24 cellular contexts compared by ENCODE assay signal in genomic region chr19:44551850-44552249, GRCh38. TPM values are rescaled to one million over a fixed set of nuclear protein-coding genes. Genes with fewer than 3 reads are reported as not detected.
"Had no signal": no experiment of that assay in that cellular context is flagged by ENCODE, and none has a peak within 500 bp of the region (broad histone marks: within the 10 kb centered on the region; RNA-seq: fewer than 3 reads in every experiment).

No MANE protein-coding gene starts in this region.

- ATAC-seq: stimulated activated effector memory CD8-positive, alpha-beta T cell treated with anti-CD3 and anti-CD28 coated beads, Interleukin-12 subunit alpha, Interleukin-12 subunit beta, amount 100 ng/mL, for 72 hours; stimulated activated memory B cell treated with anti-CD40 and anti-IgM and Interleukin-4, amounts not matched to agents 10 μg/mL and 1 μg/mL and 100 μg/mL, for 72 hours had no signal

- H3K4me3 ChIP-seq: stomach, suprapubic skin, testis, thoracic aorta, thyroid gland, tibial artery, tibial nerve, transverse colon, upper lobe of left lung, upper lobe of right lung, uterus had no signal

- H3K4me3 Mint-ChIP-seq: stimulated activated effector memory CD8-positive, alpha-beta T cell treated with anti-CD3 and anti-CD28 coated beads, Interleukin-12 subunit alpha, Interleukin-12 subunit beta, amount 100 ng/mL, for 72 hours; stimulated activated memory B cell treated with anti-CD40 and anti-IgM and Interleukin-4, amounts not matched to agents 10 μg/mL and 1 μg/mL and 100 μg/mL, for 72 hours; stimulated activated naive B cell treated with anti-CD40 and anti-IgM and Interleukin-4, amounts not matched to agents 10 μg/mL and 1 μg/mL and 100 μg/mL, for 72 hours; stimulated activated naive CD8-positive, alpha-beta T cell treated with anti-CD3 and anti-CD28 coated beads, Interleukin-15, amount 100 ng/mL, for 72 hours; stimulated activated naive CD8-positive, alpha-beta T cell treated with anti-CD3 and anti-CD28 coated beads, Interleukin-15, Interleukin-2, amounts not matched to agents 100 ng/mL and 50 ng/mL, for 24 hours; type B pancreatic cell had no signal

- H3K9me3 ChIP-seq: stomach, suprapubic skin, testis, thoracic aorta, thyroid gland, tibial artery, transverse colon, upper lobe of left lung, upper lobe of right lung, uterus had no signal

- H3K27me3 ChIP-seq: suprapubic skin, testis, thyroid gland, tibial artery, tibial nerve, transverse colon, upper lobe of left lung, uterus had no signal

- DNase-seq: stimulated activated naive CD4-positive, alpha-beta T cell; stimulated activated naive CD4-positive, alpha-beta T cell treated with Interleukin-2 at 50 U/mL for 16 hours; stomach; substantia nigra; tibial artery; upper lobe of left lung; uterus had no signal

- H3K9me3 Mint-ChIP-seq: type B pancreatic cell had no signal

- H3K36me3 Mint-ChIP-seq: stimulated activated effector memory CD8-positive, alpha-beta T cell treated with anti-CD3 and anti-CD28 coated beads, Interleukin-12 subunit alpha, Interleukin-12 subunit beta, amount 100 ng/mL, for 72 hours; stimulated activated memory B cell treated with anti-CD40 and anti-IgM and Interleukin-4, amounts not matched to agents 10 μg/mL and 1 μg/mL and 100 μg/mL, for 72 hours; type B pancreatic cell had no signal

- H3K4me1 ChIP-seq: stomach, suprapubic skin, testis, thyroid gland, tibial artery, tibial nerve, upper lobe of left lung, upper lobe of right lung, uterus had no signal

- H3K4me1 Mint-ChIP-seq: stimulated activated effector memory CD8-positive, alpha-beta T cell treated with anti-CD3 and anti-CD28 coated beads, Interleukin-12 subunit alpha, Interleukin-12 subunit beta, amount 100 ng/mL, for 72 hours; stimulated activated memory B cell treated with anti-CD40 and anti-IgM and Interleukin-4, amounts not matched to agents 10 μg/mL and 1 μg/mL and 100 μg/mL, for 72 hours; stimulated activated naive B cell treated with anti-CD40 and anti-IgM and Interleukin-4, amounts not matched to agents 10 μg/mL and 1 μg/mL and 100 μg/mL, for 72 hours had no signal

- H3K27ac ChIP-seq: stomach, suprapubic skin, testis, thoracic aorta, thyroid gland, tibial artery, tibial nerve, transverse colon, upper lobe of left lung, upper lobe of right lung, uterus had no signal

- H3K27ac Mint-ChIP-seq: stimulated activated effector memory CD8-positive, alpha-beta T cell treated with anti-CD3 and anti-CD28 coated beads, Interleukin-12 subunit alpha, Interleukin-12 subunit beta, amount 100 ng/mL, for 72 hours; stimulated activated memory B cell treated with anti-CD40 and anti-IgM and Interleukin-4, amounts not matched to agents 10 μg/mL and 1 μg/mL and 100 μg/mL, for 72 hours; stimulated activated naive B cell treated with anti-CD40 and anti-IgM and Interleukin-4, amounts not matched to agents 10 μg/mL and 1 μg/mL and 100 μg/mL, for 72 hours; stimulated activated naive CD8-positive, alpha-beta T cell treated with anti-CD3 and anti-CD28 coated beads, Interleukin-15, amount 100 ng/mL, for 72 hours; stimulated activated naive CD8-positive, alpha-beta T cell treated with anti-CD3 and anti-CD28 coated beads, Interleukin-15, Interleukin-2, amounts not matched to agents 100 ng/mL and 50 ng/mL, for 24 hours; type B pancreatic cell had no signal

- H3K36me3 ChIP-seq: stomach, suprapubic skin, thoracic aorta, thyroid gland, tibial artery, tibial nerve, transverse colon, upper lobe of left lung, upper lobe of right lung, uterus had no signal

RNA-seq across cellular contexts. Expression of gene CEACAM20, which starts 22.4 kb away (rescaled TPM):
- total RNA-seq: subcutaneous adipose tissue, temporal lobe, thoracic aorta, thyroid gland, tibial nerve, upper lobe of left lung, ureter, urinary bladder had no signal
- polyA plus RNA-seq: stomach, urinary bladder had no signal
